25 cellular contexts compared by ENCODE assay signal in the genomic region with DNA sequence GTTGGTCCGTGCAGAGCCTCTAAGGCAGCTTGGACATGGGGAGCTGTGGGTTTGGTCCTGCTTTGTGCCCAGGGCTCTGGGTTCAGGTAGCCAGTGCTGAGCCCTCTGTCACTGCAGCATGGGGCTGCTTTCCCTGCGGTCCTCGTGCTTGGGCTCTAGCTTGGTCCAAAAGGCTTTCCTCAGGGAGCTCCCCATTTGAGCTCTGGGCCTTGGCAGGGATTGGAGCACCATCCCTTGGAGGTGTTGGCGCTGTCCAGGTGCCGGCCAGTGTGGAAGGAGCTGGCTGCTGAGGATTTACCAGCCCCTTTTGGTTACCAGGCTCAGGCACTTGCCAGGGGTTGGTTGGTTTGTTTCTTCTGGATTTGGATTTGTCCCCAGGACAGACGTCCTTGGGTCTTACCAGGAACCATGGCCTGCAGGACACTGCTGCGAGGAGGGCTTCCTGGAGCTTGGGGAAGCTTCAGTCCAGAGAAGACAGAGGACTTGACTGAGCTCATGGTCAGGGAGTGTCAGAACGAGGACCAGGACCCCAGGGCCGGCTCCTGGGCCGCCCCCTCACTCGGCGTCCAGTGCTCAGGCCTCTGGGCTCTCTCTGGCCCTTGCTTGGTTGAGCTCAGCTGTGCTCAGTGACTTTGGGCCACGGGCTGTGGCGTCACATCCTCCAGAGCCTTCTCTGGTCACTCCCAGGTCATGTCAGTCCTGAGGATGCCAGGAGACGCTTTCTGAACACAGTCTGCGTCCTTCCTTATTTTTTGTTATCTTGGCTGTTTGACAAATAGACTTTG.
"Had no signal": no experiment of that assay in that cellular context is flagged by ENCODE, and none has a peak within 500 bp of the region (broad histone marks: within the 10 kb centered on the region; RNA-seq: fewer than 3 reads in every experiment).

No MANE protein-coding gene starts in this region.

- H3K9me3 Mint-ChIP-seq: immature natural killer cell; nephron; neural progenitor cell; stimulated activated naive CD8-positive, alpha-beta T cell treated with anti-CD3 and anti-CD28 coated beads, Interleukin-15, amount 100 ng/mL, for 72 hours had no signal

- H3K36me3 Mint-ChIP-seq: immature natural killer cell; naive thymus-derived CD4-positive, alpha-beta T cell; neural progenitor cell had no signal

- H3K27ac Mint-ChIP-seq: immature natural killer cell; naive thymus-derived CD4-positive, alpha-beta T cell; nephron; neural progenitor cell; stimulated activated naive CD8-positive, alpha-beta T cell treated with anti-CD3 and anti-CD28 coated beads, Interleukin-15, amount 100 ng/mL, for 72 hours had no signal

- H3K27me3 ChIP-seq: foreskin keratinocyte, neural progenitor cell, right lobe of liver, suprapubic skin, transverse colon, uterus had no signal

- H3K4me1 Mint-ChIP-seq: immature natural killer cell; stimulated activated naive CD8-positive, alpha-beta T cell treated with anti-CD3 and anti-CD28 coated beads, Interleukin-15, amount 100 ng/mL, for 72 hours had no signal

- H3K4me1 ChIP-seq: foreskin keratinocyte, neural progenitor cell, right lobe of liver, suprapubic skin, transverse colon, upper lobe of right lung, uterus had no signal

- H3K27ac ChIP-seq: epithelial cell of prostate, esophagus muscularis mucosa, foreskin keratinocyte, neural progenitor cell, psoas muscle, right lobe of liver, suprapubic skin, transverse colon, upper lobe of right lung, uterus had no signal

- H3K4me3 Mint-ChIP-seq: immature natural killer cell; naive thymus-derived CD4-positive, alpha-beta T cell; nephron; neural progenitor cell; stimulated activated naive CD8-positive, alpha-beta T cell treated with anti-CD3 and anti-CD28 coated beads, Interleukin-15, amount 100 ng/mL, for 72 hours had no signal

- H3K4me3 ChIP-seq: esophagus muscularis mucosa, neural progenitor cell, psoas muscle, right lobe of liver, suprapubic skin, transverse colon, upper lobe of right lung, uterus had no signal

- H3K36me3 ChIP-seq: esophagus muscularis mucosa, neural progenitor cell, right lobe of liver, suprapubic skin, transverse colon, upper lobe of right lung, uterus had no signal

- H3K9me3 ChIP-seq: esophagus muscularis mucosa, psoas muscle, right lobe of liver, suprapubic skin, transverse colon, upper lobe of right lung, uterus had no signal

- FAIRE-seq: keratinocyte, small intestine had no signal

- ATAC-seq: foreskin keratinocyte; left lobe of liver; naive thymus-derived CD4-positive, alpha-beta T cell; psoas muscle; right lobe of liver; stimulated activated naive CD8-positive, alpha-beta T cell treated with anti-CD3 and anti-CD28 coated beads, Interleukin-15, amount 100 ng/mL, for 72 hours; upper lobe of right lung had no signal

- DNase-seq: cortex of kidney; effector CD4-positive, alpha-beta T cell; foreskin keratinocyte; immature natural killer cell; mammary epithelial cell; mesendoderm; midbrain; naive thymus-derived CD4-positive, alpha-beta T cell; psoas muscle; right lobe of liver; small intestine; stimulated activated CD4-positive, alpha-beta T cell treated with anti-CD3 and anti-CD28 coated beads, Interleukin-15, amount 100 ng/mL, for 24 hours; stimulated activated CD4-positive, alpha-beta T cell treated with anti-CD3 and anti-CD28 coated beads, Interleukin-2, amount 100 ng/mL, for 48 hours; stimulated activated naive CD4-positive, alpha-beta T cell; stimulated activated naive CD8-positive, alpha-beta T cell treated with anti-CD3 and anti-CD28 coated beads, Interleukin-15, amount 100 ng/mL, for 72 hours; transverse colon; upper lobe of right lung; uterus had no signal
